16 cellular contexts compared by ENCODE assay signal in the genomic region with DNA sequence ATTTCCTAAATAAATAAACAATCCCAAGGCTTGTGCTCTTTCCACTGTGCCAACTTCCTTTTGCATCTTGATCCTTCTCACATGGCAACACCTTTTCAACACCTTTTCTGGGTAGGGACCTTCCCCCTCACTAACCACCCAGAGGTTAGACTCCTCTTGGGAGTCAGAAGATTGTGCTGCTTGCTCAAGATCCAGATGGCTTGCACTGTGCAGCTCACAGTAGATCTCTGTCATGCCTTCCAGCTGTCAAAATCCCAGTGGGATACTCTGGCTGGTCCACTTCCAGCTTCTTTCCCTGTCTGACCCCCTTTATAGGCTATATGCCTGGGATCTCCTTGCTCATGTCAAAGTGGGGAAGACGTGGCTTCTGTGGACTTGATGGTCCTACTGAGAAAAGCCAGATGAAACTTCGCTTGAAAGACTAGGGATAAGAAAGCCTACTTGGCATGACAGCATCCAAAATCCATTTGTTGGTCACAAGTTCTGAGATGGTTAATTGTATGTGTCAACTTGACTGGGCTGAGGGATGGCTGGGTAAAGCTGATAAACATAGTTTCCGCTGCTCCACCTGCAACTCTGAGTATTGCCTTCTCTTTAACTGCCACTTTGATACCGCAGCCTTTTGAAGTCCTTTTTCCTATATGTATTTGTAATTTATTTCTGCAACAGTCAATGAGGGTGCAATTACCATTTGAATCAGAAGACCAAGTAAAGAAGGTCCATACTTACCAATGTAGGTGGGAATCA.
A peak's percentile ranks its signal among the peaks of the same experiment; 100 is the strongest.
DNase-seq lines count a peak whose midpoint lies in the region; ATAC-seq and TF ChIP-seq lines count a peak whose summit lies in the region.
"Had no signal": no experiment of that assay in that cellular context is flagged by ENCODE, and none has a peak within 500 bp of the region (broad histone marks: within the 10 kb centered on the region; RNA-seq: fewer than 3 reads in every experiment).

No MANE protein-coding gene starts in this region.

- no peak overlapping the region for H3K27ac ChIP-seq in tibial artery
- H3K27ac ChIP-seq: suprapubic skin had no signal

- H3K9me3 Mint-ChIP-seq in activated naive CD4-positive, alpha-beta T cell treated with anti-CD3 and anti-CD28 coated beads for 36 hours: no peaks in the 10 kb centered on the region
- H3K9me3 Mint-ChIP-seq in activated naive CD8-positive, alpha-beta T cell (ENCODE audit: low read depth): no peaks in the 10 kb centered on the region
- no peaks in the 10 kb centered on the region for H3K9me3 Mint-ChIP-seq in stimulated activated memory B cell treated with anti-CD40 and anti-IgM and Interleukin-4, amounts not matched to agents 10 μg/mL and 1 μg/mL and 100 μg/mL, for 72 hours

- no peak for ATAC-seq in stimulated activated memory B cell treated with anti-CD40 and anti-IgM and Interleukin-4, amounts not matched to agents 10 μg/mL and 1 μg/mL and 100 μg/mL, for 72 hours
- ATAC-seq in HG02588 (IDR thresholded peaks at IDR 0.05; ENCODE audit: unreplicated experiment): no peak

- peak; percentile 51 for DNase-seq in activated naive CD4-positive, alpha-beta T cell treated with anti-CD3 and anti-CD28 coated beads for 36 hours
- no peak for DNase-seq in activated naive CD4-positive, alpha-beta T cell (lab: John Stamatoyannopoulos, UW)
- DNase-seq in OCI-M1 (lab: John Stamatoyannopoulos, UW) (peak; percentile 32), tibial artery (no peak), germinal center (ENCODE audit: low spot score) (no peak)
- DNase-seq: ACHN; activated CD4-positive, CD25-positive, alpha-beta regulatory T cell; activated effector memory CD4-positive, alpha-beta T cell treated with Interleukin-2 at 50 U/mL for 16 hours; NCI-H1694 treated with DMSO at 0.1 percent for 48 hours; NCI-H510A; stimulated activated CD4-positive, alpha-beta T cell treated with anti-CD3 and anti-CD28 coated beads, Interleukin-12 subunit alpha, Interleukin-12 subunit beta, amount 100 ng/mL, for 4 hours had no signal

- no peak for TF ChIP-seq CTCF in tibial artery (IDR thresholded peaks at IDR 0.05)

- H3K36me3 Mint-ChIP-seq in activated naive CD4-positive, alpha-beta T cell treated with anti-CD3 and anti-CD28 coated beads for 36 hours (ENCODE audit: low read depth): no peaks in the 10 kb centered on the region
- no peaks in the 10 kb centered on the region for H3K36me3 Mint-ChIP-seq in activated naive CD8-positive, alpha-beta T cell
- peaks cover 5% of the 10 kb centered on the region for H3K36me3 Mint-ChIP-seq in stimulated activated memory B cell treated with anti-CD40 and anti-IgM and Interleukin-4, amounts not matched to agents 10 μg/mL and 1 μg/mL and 100 μg/mL, for 72 hours

- CTCF ChIA-PET in activated naive CD4-positive, alpha-beta T cell treated with anti-CD3 and anti-CD28 coated beads for 36 hours (lab: Charles Lee): interaction anchor here (0.6 to 7.6 kb wide), 12 partner anchors 8 to 1474 kb away, joined by 3 to 110 read pairs (median 16); no protein-coding TSS in a partner anchor

- H3K4me3 Mint-ChIP-seq in activated naive CD4-positive, alpha-beta T cell treated with anti-CD3 and anti-CD28 coated beads for 36 hours: no peak overlapping the region
- H3K4me3 Mint-ChIP-seq in activated naive CD8-positive, alpha-beta T cell: peak overlapping the region; percentile 46
- H3K4me3 Mint-ChIP-seq in stimulated activated memory B cell treated with anti-CD40 and anti-IgM and Interleukin-4, amounts not matched to agents 10 μg/mL and 1 μg/mL and 100 μg/mL, for 72 hours: no peak overlapping the region

- no peaks in the 10 kb centered on the region for H3K9me3 ChIP-seq in tibial artery
- H3K9me3 ChIP-seq: suprapubic skin had no signal

- peaks cover 0 to 10% (median 7%) of the 10 kb centered on the region in 4 donors for H3K4me1 ChIP-seq in tibial artery

- no peak overlapping the region for H3K4me3 ChIP-seq in tibial artery
- H3K4me3 ChIP-seq: suprapubic skin had no signal

- intact Hi-C loops in activated naive CD4-positive, alpha-beta T cell treated with anti-CD3 and anti-CD28 coated beads for 36 hours (cut with micrococcal nuclease): loop anchor here (5.0 kb wide), 2 partner anchors 141 to 196 kb away; no protein-coding TSS in a partner anchor
- intact Hi-C loops in tibial artery (cut with DNase I; ENCODE audit: low total_unique reads): no loop called here

- H3K27me3 Mint-ChIP-seq in activated naive CD4-positive, alpha-beta T cell treated with anti-CD3 and anti-CD28 coated beads for 36 hours (ENCODE audit: low read depth): no peaks in the 10 kb centered on the region
- H3K27me3 Mint-ChIP-seq in activated naive CD8-positive, alpha-beta T cell: no peaks in the 10 kb centered on the region
- no peaks in the 10 kb centered on the region for H3K27me3 Mint-ChIP-seq in stimulated activated memory B cell treated with anti-CD40 and anti-IgM and Interleukin-4, amounts not matched to agents 10 μg/mL and 1 μg/mL and 100 μg/mL, for 72 hours

- peaks cover 73% of the 10 kb centered on the region for H3K4me1 Mint-ChIP-seq in activated naive CD4-positive, alpha-beta T cell treated with anti-CD3 and anti-CD28 coated beads for 36 hours (ENCODE audit: low read depth)
- H3K4me1 Mint-ChIP-seq in activated naive CD8-positive, alpha-beta T cell (ENCODE audit: low read depth): peaks cover 82% of the 10 kb centered on the region
- H3K4me1 Mint-ChIP-seq in stimulated activated memory B cell treated with anti-CD40 and anti-IgM and Interleukin-4, amounts not matched to agents 10 μg/mL and 1 μg/mL and 100 μg/mL, for 72 hours: peaks cover 70% of the 10 kb centered on the region

- no peaks in the 10 kb centered on the region for H3K36me3 ChIP-seq in tibial artery
- H3K36me3 ChIP-seq: suprapubic skin had no signal

- H3K27me3 ChIP-seq in tibial artery: peaks cover 0 to 22% of the 10 kb centered on the region in 2 donors

- no peak overlapping the region for H3K27ac Mint-ChIP-seq in activated naive CD4-positive, alpha-beta T cell treated with anti-CD3 and anti-CD28 coated beads for 36 hours
- peak overlapping the region; percentile 88 for H3K27ac Mint-ChIP-seq in activated naive CD8-positive, alpha-beta T cell
- H3K27ac Mint-ChIP-seq in stimulated activated memory B cell treated with anti-CD40 and anti-IgM and Interleukin-4, amounts not matched to agents 10 μg/mL and 1 μg/mL and 100 μg/mL, for 72 hours: peak overlapping the region; percentile 92
- H3K27ac Mint-ChIP-seq: progenitor cell of endocrine pancreas had no signal

Comparison
In these comparisons a context has a peak if more than half of its experiments do, and no peak if none do; other contexts are left out.
1. DNase-seq: peak in activated naive CD4-positive, alpha-beta T cell treated with anti-CD3 and anti-CD28 coated beads for 36 hours (single experiment) and OCI-M1 (single experiment); none in activated naive CD4-positive, alpha-beta T cell (0 of 4), tibial artery (0 of 2) and germinal center (single experiment).